Comparison of ENCODE assay signal across 27 cellular contexts in genomic region chr1:240020871-240021270, GRCh38.
"Had no signal": no experiment of that assay in that cellular context is flagged by ENCODE, and none has a peak within 500 bp of the region (broad histone marks: within the 10 kb centered on the region; RNA-seq: fewer than 3 reads in every experiment).

No MANE protein-coding gene starts in this region.

- ATAC-seq: activated T-helper 17 cell treated with anti-CD3 and anti-CD28 coated beads, Interleukin-2, amount 50 U/mL, for 72 hours; heart left ventricle; WTC11 had no signal

- H3K4me1 Mint-ChIP-seq: activated CD4-positive, alpha-beta memory T cell treated with anti-CD3 and anti-CD28 coated beads, Interleukin-2, amount 10 ng/mL, durations not matched to agents 7 days and 5 days; activated CD4-positive, alpha-beta T cell treated with anti-CD3 and anti-CD28 coated beads, Interleukin-2, amount 10 ng/mL, durations not matched to agents 7 days and 5 days; activated T-helper 17 cell treated with anti-CD3 and anti-CD28 coated beads, Interleukin-2, amount 50 U/mL, for 72 hours; central memory CD8-positive, alpha-beta T cell; WTC11 had no signal

- H3K36me3 ChIP-seq: brain microvascular endothelial cell, esophagus squamous epithelium, heart left ventricle had no signal

- H3K27me3 ChIP-seq: brain microvascular endothelial cell, esophagus squamous epithelium had no signal

- DNase-seq: activated CD4-positive, alpha-beta memory T cell treated with anti-CD3 and anti-CD28 coated beads, Interleukin-2, amount 10 ng/mL, durations not matched to agents 7 days and 5 days; activated CD4-positive, alpha-beta T cell treated with anti-CD3 and anti-CD28 coated beads for 1 hour; activated CD4-positive, alpha-beta T cell treated with anti-CD3 and anti-CD28 coated beads for 4 hours; activated CD4-positive, alpha-beta T cell treated with anti-CD3 and anti-CD28 coated beads, Interleukin-2, amount 10 ng/mL, durations not matched to agents 7 days and 5 days; activated CD4-positive, alpha-beta T cell treated with anti-CD3 and anti-CD28 coated beads, Interleukin-2, amount 50 U/mL, for 4 hours; activated CD8-positive, alpha-beta memory T cell treated with anti-CD3 and anti-CD28 coated beads, Interleukin-2, amount 50 U/mL, for 48 hours; activated effector memory CD4-positive, alpha-beta T cell treated with Interleukin-2 at 50 U/mL for 16 hours; activated gamma-delta T cell treated with Interleukin-2 at 50 U/mL for 16 hours; activated naive CD4-positive, alpha-beta T cell treated with anti-CD3 and anti-CD28 coated beads, Interleukin-2, amount 50 U/mL, for 16 hours; activated naive CD4-positive, alpha-beta T cell treated with Interleukin-2 at 50 U/mL for 16 hours; activated T-cell treated with anti-CD3 and anti-CD28 coated beads for 4 hours; activated T-cell treated with anti-CD3 and anti-CD28 coated beads, Interleukin-2, amount 50 U/mL, for 24 hours; amniotic stem cell; anterior cingulate cortex; brain microvascular endothelial cell; cortex of kidney; dermis blood vessel endothelial cell; effector CD4-positive, alpha-beta T cell; esophagus squamous epithelium; foreskin melanocyte; heart left ventricle; T-helper 2 cell had no signal

- H3K4me1 ChIP-seq: esophagus squamous epithelium, heart left ventricle had no signal

- H3K27me3 Mint-ChIP-seq: activated CD4-positive, alpha-beta memory T cell treated with anti-CD3 and anti-CD28 coated beads, Interleukin-2, amount 10 ng/mL, durations not matched to agents 7 days and 5 days; activated CD4-positive, alpha-beta T cell treated with anti-CD3 and anti-CD28 coated beads, Interleukin-2, amount 10 ng/mL, durations not matched to agents 7 days and 5 days; central memory CD8-positive, alpha-beta T cell had no signal

- H3K27ac Mint-ChIP-seq: activated CD4-positive, alpha-beta memory T cell treated with anti-CD3 and anti-CD28 coated beads, Interleukin-2, amount 10 ng/mL, durations not matched to agents 7 days and 5 days; activated CD4-positive, alpha-beta T cell treated with anti-CD3 and anti-CD28 coated beads, Interleukin-2, amount 10 ng/mL, durations not matched to agents 7 days and 5 days; activated naive CD8-positive, alpha-beta T cell; activated T-cell treated with anti-CD3 and anti-CD28 coated beads, Interleukin-2, amount 50 U/mL, for 24 hours; activated T-helper 17 cell treated with anti-CD3 and anti-CD28 coated beads, Interleukin-2, amount 50 U/mL, for 72 hours; WTC11 had no signal

- H3K27ac ChIP-seq: brain microvascular endothelial cell, epithelial cell of prostate, esophagus squamous epithelium, heart left ventricle had no signal

- H3K4me3 ChIP-seq: esophagus squamous epithelium, heart left ventricle had no signal

- H3K4me3 Mint-ChIP-seq: activated CD4-positive, alpha-beta memory T cell treated with anti-CD3 and anti-CD28 coated beads, Interleukin-2, amount 10 ng/mL, durations not matched to agents 7 days and 5 days; activated CD4-positive, alpha-beta T cell treated with anti-CD3 and anti-CD28 coated beads, Interleukin-2, amount 10 ng/mL, durations not matched to agents 7 days and 5 days; activated naive CD8-positive, alpha-beta T cell; activated T-cell treated with anti-CD3 and anti-CD28 coated beads, Interleukin-2, amount 50 U/mL, for 24 hours; activated T-helper 17 cell treated with anti-CD3 and anti-CD28 coated beads, Interleukin-2, amount 50 U/mL, for 72 hours; central memory CD8-positive, alpha-beta T cell; WTC11 had no signal

- H3K36me3 Mint-ChIP-seq: activated naive CD8-positive, alpha-beta T cell had no signal

- H3K9me3 Mint-ChIP-seq: activated CD4-positive, alpha-beta memory T cell treated with anti-CD3 and anti-CD28 coated beads, Interleukin-2, amount 10 ng/mL, durations not matched to agents 7 days and 5 days; central memory CD8-positive, alpha-beta T cell had no signal
